Comparison of ENCODE assay signal across 1 cellular context in genomic region chr1:182629674-182630073, GRCh38.
TF ChIP-seq lines count a peak whose summit lies in the region.

No MANE protein-coding gene starts in this region.

TF ChIP-seq in GM12878, 131 proteins besides CTCF, POLR2A, EP300 and RAD21:
- TF ChIP-seq DPF2 (IDR thresholded peaks at IDR 0.05): peak; percentile 88
- peak; percentile 57; the same call in 1 of the 2 replicates for TF ChIP-seq CREM (IDR thresholded peaks at IDR 0.05; ENCODE audit: low read depth)
- peak; percentile 89 for TF ChIP-seq IKZF1 (conservative IDR thresholded peaks at IDR 0.05)
- no peak for TF ChIP-seq RAD51 (IDR thresholded peaks at IDR 0.05)
- TF ChIP-seq BHLHE40 (IDR thresholded peaks at IDR 0.05; ENCODE audit: borderline replicate concordance in 1 of 2, low read depth in 2 of 2, low read length in 1 of 2): peak in 1 of 2 experiments; percentile 45; a peak in 1 of 4 replicates
- peak; percentile 59; the same call in 1 of the 2 replicates for TF ChIP-seq ZBED1 (IDR thresholded peaks at IDR 0.05; ENCODE audit: borderline replicate concordance)
- 0 out of 3 replicates have a peak, but pooled peaks of 1 of the 2 experiments have one; percentile 66 for TF ChIP-seq EGR1 (IDR thresholded peaks at IDR 0.05; ENCODE audit: borderline replicate concordance in 1 of 2, low read depth in 2 of 2, low read length in 2 of 2)
- TF ChIP-seq GATAD2B (conservative IDR thresholded peaks at IDR 0.05; ENCODE audit: low read depth): peak; percentile 86
- 0 out of 2 replicates have a peak, but pooled peaks have one; percentile 51 for TF ChIP-seq TBL1XR1 (IDR thresholded peaks at IDR 0.05; ENCODE audit: low read depth, low read length)
- TF ChIP-seq REST (IDR thresholded peaks at IDR 0.05; ENCODE audit: low read depth, low read length): no peak
- TF ChIP-seq BCL11A (IDR thresholded peaks at IDR 0.05; ENCODE audit: low read depth, low read length): peak; percentile 45; the same call in 1 of the 2 replicates
- peak; percentile 54; the same call in 1 of the 2 replicates for TF ChIP-seq NFIC (IDR thresholded peaks at IDR 0.05; ENCODE audit: low read depth, low read length)
- TF ChIP-seq STAT1 (conservative IDR thresholded peaks at IDR 0.05): no peak
- 0 out of 2 replicates have a peak, but pooled peaks have one; percentile 46 for TF ChIP-seq CBFB (IDR thresholded peaks at IDR 0.05; ENCODE audit: low read depth)
- TF ChIP-seq RUNX3 (IDR thresholded peaks at IDR 0.05; ENCODE audit: low read length): peak; percentile 76
- TF ChIP-seq ATF7 (IDR thresholded peaks at IDR 0.05; ENCODE audit: low read depth): peak; percentile 68
- 0 out of 2 replicates have a peak, but pooled peaks have one; percentile 41 for TF ChIP-seq PAX5 (IDR thresholded peaks at IDR 0.05; ENCODE audit: borderline replicate concordance, low read depth, low read length)
- no peak for TF ChIP-seq ASH2L (IDR thresholded peaks at IDR 0.05; ENCODE audit: borderline replicate concordance, low read depth)
- TF ChIP-seq IKZF2 (IDR thresholded peaks at IDR 0.05): peak; percentile 61 to 66
- 0 out of 2 replicates have a peak, but pooled peaks have one; percentile 36 for TF ChIP-seq EED (IDR thresholded peaks at IDR 0.05; ENCODE audit: low read depth)
- TF ChIP-seq MTA2 (IDR thresholded peaks at IDR 0.05; ENCODE audit: low read depth): peak; percentile 75
- TF ChIP-seq CEBPZ (IDR thresholded peaks at IDR 0.05; ENCODE audit: low read depth, low read length): no peak
- TF ChIP-seq PKNOX1 (IDR thresholded peaks at IDR 0.05): peak; percentile 47; the same call in 1 of the 2 replicates
- TF ChIP-seq KAT2A (conservative IDR thresholded peaks at IDR 0.05; ENCODE audit: control insufficient read depth, low read depth, low read length): no peak
- TF ChIP-seq NBN (IDR thresholded peaks at IDR 0.05): peak; percentile 50; the same call in 1 of the 2 replicates
- TF ChIP-seq ETV6 (conservative IDR thresholded peaks at IDR 0.05 in 1 of 2, IDR thresholded peaks at IDR 0.05 in 1 of 2; ENCODE audit: borderline replicate concordance in 1 of 2, low read depth in 1 of 2): 0 out of 4 replicates have a peak, but pooled peaks of 1 of the 2 experiments have one; percentile 49
- TF ChIP-seq NR2F1 (conservative IDR thresholded peaks at IDR 0.05): peak; percentile 93
- TF ChIP-seq CHD2 (IDR thresholded peaks at IDR 0.05; ENCODE audit: borderline replicate concordance, low read depth, low read length): peak; percentile 51; the same call in 1 of the 2 replicates
- no peak for TF ChIP-seq HDAC6 (IDR thresholded peaks at IDR 0.05; ENCODE audit: unreplicated experiment)
- peak; percentile 87 for TF ChIP-seq SKIL (IDR thresholded peaks at IDR 0.05; ENCODE audit: low read depth, poor library complexity, severe bottlenecking)
